In genomic region chr19:43463381-43464088, GRCh38 we compare ENCODE assay signal across 1 cellular context.
TF ChIP-seq lines count a peak whose summit lies in the region.

No MANE protein-coding gene starts in this region.

TF ChIP-seq in HEK293, 187 proteins besides CTCF, POLR2A, EP300 and RAD21 (continued from another document):
- peak; percentile 33 for TF ChIP-seq PRDM10 (tag by site-specific recombination; IDR thresholded peaks at IDR 0.05)
- peak; percentile 49; the same call in 1 of the 2 replicates for TF ChIP-seq ZNF394 (tag by site-specific recombination; IDR thresholded peaks at IDR 0.05; ENCODE audit: borderline replicate concordance)
- peak; percentile 88 for TF ChIP-seq ZBTB17 (tag by site-specific recombination; IDR thresholded peaks at IDR 0.05)
TF ChIP-seq in HEK293: peak in this region for 45.
